ENCODE assay signal across 8 cellular contexts in the genomic region with DNA sequence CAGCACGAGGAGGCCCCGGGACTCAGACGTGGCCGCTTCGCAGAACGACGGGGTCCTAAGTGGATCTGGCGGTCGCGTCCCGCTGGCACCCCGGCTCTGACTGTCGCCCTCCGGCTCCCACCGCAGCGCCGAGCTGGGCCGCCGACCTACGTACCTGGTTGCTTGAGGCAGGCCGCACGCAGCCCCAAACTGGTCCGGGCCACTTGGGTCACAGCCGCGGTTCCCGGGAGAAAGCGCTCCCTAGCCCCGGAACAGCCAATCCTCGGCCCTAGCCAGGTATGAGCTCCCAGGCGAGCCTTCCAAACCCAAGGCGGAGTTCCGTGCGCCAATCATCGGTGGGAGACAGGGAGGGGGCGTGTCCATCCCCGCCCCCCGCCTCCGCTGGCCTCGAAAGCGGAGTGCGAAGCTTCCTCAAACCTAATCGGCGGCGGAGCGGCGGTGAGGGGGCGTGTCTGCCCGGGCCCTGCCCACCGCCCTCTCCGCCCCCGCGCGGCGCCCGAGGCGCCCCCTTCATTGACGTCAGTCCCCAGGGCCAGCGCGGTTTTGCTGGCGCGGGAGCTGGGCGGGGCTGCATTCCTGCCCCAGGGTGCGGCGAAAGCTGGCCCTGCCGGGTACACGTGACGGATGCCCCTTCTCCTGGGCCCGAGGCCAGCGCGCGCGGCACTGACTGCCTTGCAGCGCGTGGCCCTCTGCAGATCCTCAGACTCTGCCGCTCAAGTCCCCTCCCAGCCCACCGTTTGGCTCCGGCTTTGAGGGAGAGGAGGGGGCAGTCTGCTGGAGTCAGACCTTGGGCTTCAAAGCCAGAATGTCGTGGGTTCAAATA. TPM values are rescaled to one million over a fixed set of nuclear protein-coding genes. Genes with fewer than 3 reads are reported as not detected.
DNase-seq lines count a peak whose midpoint lies in the region; ATAC-seq and TF ChIP-seq lines count a peak whose summit lies in the region.

Gene AVPI1 (minus strand): TSS at position 280 of the 823 bp plus-strand sequence. CDS start 7,336 bp downstream, outside the sequence.

- CTCF ChIA-PET in PC-3 (lab: Charles Lee): interaction anchor here (0.7 to 1.5 kb wide), 5 partner anchors 9 to 40 kb away, joined by 3 to 9 read pairs (median 6); partner anchors contain the start of gene MARVELD1

- H3K9me2 ChIP-seq in PC-3 (replicated peaks; ENCODE audit: low read length): no peaks in the 10 kb centered on the region

- peak; percentile 100 for DNase-seq in DMS53 (lab: John Stamatoyannopoulos, UW)
- peak; percentile 91 for DNase-seq in Jurkat, Clone E6-1 (ENCODE audit: low read depth, low spot score)
- DNase-seq in PC-3: peak; percentile 97
- DNase-seq in activated T-cell treated with anti-CD3 and anti-CD28 coated beads, Interleukin-2, amount 50 U/mL, for 24 hours: peak; percentile 96
- peak; percentile 96 for DNase-seq in stimulated activated CD8-positive, alpha-beta memory T cell treated with anti-CD3 and anti-CD28 coated beads, Interleukin-4, amount 100 ng/mL, for 48 hours

- no TSS peak for BruUV-seq in PC-3 (replicated peaks; lab: Mats Ljungman, UMichigan)

- no peak for TF ChIP-seq CTCF in PC-3 (conservative IDR thresholded peaks at IDR 0.05; ENCODE audit: low read depth, low read length)

- no peaks in the 10 kb centered on the region for H3F3A ChIP-seq in PC-3 (ENCODE audit: low read length, unreplicated experiment)

- no peaks in the 10 kb centered on the region for H3K27me3 Mint-ChIP-seq in activated T-cell treated with anti-CD3 and anti-CD28 coated beads, Interleukin-2, amount 50 U/mL, for 24 hours

- peak within 1 kb of the TSS; percentile 78 for H3K4me3 ChIP-seq in Jurkat, Clone E6-1 (ENCODE audit: low read length)
- H3K4me3 ChIP-seq in PC-3 (ENCODE audit: low read length) (peak within 1 kb of the TSS; percentile 92), esophagus (ENCODE audit: low read depth in 1 of 2, low read length in 2 of 2) (peak within 1 kb of the TSS; percentile 57 to 85), mucosa of stomach (ENCODE audit: low read length) (peak within 1 kb of the TSS; percentile 80)

- H3K9ac ChIP-seq in PC-3 (ENCODE audit: low read length): peak within 1 kb of the TSS; percentile 86
- peak within 1 kb of the TSS; percentile 91 for H3K9ac ChIP-seq in mucosa of stomach (ENCODE audit: low read length)

- POLR2A ChIA-PET in PC-3 (lab: Charles Lee; ENCODE audit: unreplicated experiment): interaction anchor here (0.6 to 1.3 kb wide), 6 partner anchors 40 to 428 kb away, joined by 3 to 36 read pairs (median 6); partner anchors contain the start of gene ZFYVE27

- no peaks in the 10 kb centered on the region for H3K36me3 ChIP-seq in PC-3 (ENCODE audit: low read depth, low read length)
- H3K36me3 ChIP-seq in esophagus (ENCODE audit: control insufficient read depth in 2 of 2, insufficient read depth in 2 of 2, low read length in 1 of 2): no peaks in the 10 kb centered on the region
- H3K36me3 ChIP-seq in mucosa of stomach (ENCODE audit: control insufficient read depth, insufficient read depth, low read length): no peaks in the 10 kb centered on the region

- no peaks in the 10 kb centered on the region for H3K27me3 ChIP-seq in PC-3 (ENCODE audit: low read length)
- no peaks in the 10 kb centered on the region for H3K27me3 ChIP-seq in esophagus (ENCODE audit: control insufficient read depth in 1 of 2, insufficient read depth in 2 of 2, low read length in 2 of 2)
- H3K27me3 ChIP-seq in mucosa of stomach (ENCODE audit: control insufficient read depth, insufficient read depth, low read length): no peaks in the 10 kb centered on the region

- WGBS in esophagus, 2 donors: 0 to 1% methylated on average over 72 to 78 of the region's 78 CpGs

- H3K36me3 Mint-ChIP-seq in activated T-cell treated with anti-CD3 and anti-CD28 coated beads, Interleukin-2, amount 50 U/mL, for 24 hours (ENCODE audit: low read depth): no peaks in the 10 kb centered on the region

- intact Hi-C loops in PC-3 (cut with micrococcal nuclease): loop anchor here (2.0 to 5.0 kb wide), 2 partner anchors 40 kb away; no protein-coding TSS in a partner anchor

- H2AFZ ChIP-seq in PC-3 (ENCODE audit: low read length): peak within 1 kb of the TSS; percentile 56; the same call in 1 of the 2 replicates

- no peaks in the 10 kb centered on the region for H3K9me3 Mint-ChIP-seq in activated T-cell treated with anti-CD3 and anti-CD28 coated beads, Interleukin-2, amount 50 U/mL, for 24 hours

- peak within 1 kb of the TSS; percentile 82 for H3K27ac Mint-ChIP-seq in activated T-cell treated with anti-CD3 and anti-CD28 coated beads, Interleukin-2, amount 50 U/mL, for 24 hours

- peaks cover 25% of the 10 kb centered on the region for H3K4me1 Mint-ChIP-seq in activated T-cell treated with anti-CD3 and anti-CD28 coated beads, Interleukin-2, amount 50 U/mL, for 24 hours (ENCODE audit: low read depth)

- H3K4me1 ChIP-seq in PC-3 (ENCODE audit: insufficient read depth, low read length): peaks cover 59% of the 10 kb centered on the region
- H3K4me1 ChIP-seq in esophagus (ENCODE audit: control insufficient read depth in 2 of 2, insufficient read depth in 2 of 2, low read length in 1 of 2): peaks cover 4 to 12% of the 10 kb centered on the region in 2 donors
- H3K4me1 ChIP-seq in mucosa of stomach (ENCODE audit: control insufficient read depth, insufficient read depth, low read length): peaks cover 47% of the 10 kb centered on the region

- peak within 1 kb of the TSS; percentile 79 for H3K4me3 Mint-ChIP-seq in activated T-cell treated with anti-CD3 and anti-CD28 coated beads, Interleukin-2, amount 50 U/mL, for 24 hours

- ATAC-seq in GM21717 (IDR thresholded peaks at IDR 0.05; ENCODE audit: unreplicated experiment): peak; percentile 90
- ATAC-seq in PC-3: peak; percentile 84

- peak within 1 kb of the TSS; percentile 92 for H3K4me2 ChIP-seq in PC-3 (ENCODE audit: low read length)

- H3K27ac ChIP-seq in PC-3 (ENCODE audit: low read length): peak within 1 kb of the TSS; percentile 69
- peak within 1 kb of the TSS; percentile 90 to 98 for H3K27ac ChIP-seq in esophagus (ENCODE audit: low read depth in 2 of 2, low read length in 1 of 2)

- peaks cover 28% of the 10 kb centered on the region for H4K20me1 ChIP-seq in PC-3 (ENCODE audit: low read length)

- H3K9me3 ChIP-seq in PC-3 (ENCODE audit: low read length) (no peaks in the 10 kb centered on the region), esophagus (ENCODE audit: control insufficient read depth in 2 of 2, insufficient read depth in 1 of 2, low read depth in 1 of 2, low read length in 1 of 2) (no peaks in the 10 kb centered on the region), mucosa of stomach (ENCODE audit: control insufficient read depth, low read length) (no peaks in the 10 kb centered on the region)

- peaks cover 43% of the 10 kb centered on the region for H3K79me2 ChIP-seq in PC-3 (ENCODE audit: low read length)

RNA-seq across cellular contexts. Expression of gene AVPI1, which starts in this region (rescaled TPM):
- polyA plus RNA-seq in Jurkat, Clone E6-1 (2012; ENCODE audit: insufficient read depth, insufficient read length): 5.4 TPM
- 40.7 and 44.5 TPM in 2 replicates for total RNA-seq in PC-3 (2014; rRNA removed)
- polyA plus RNA-seq in esophagus: 10 to 100 TPM in 1 of 2 donors, 1 to 10 TPM in 1; 9.8 to 15.3 TPM

Comparison
In these comparisons a context has a peak if more than half of its experiments do, and no peak if none do; other contexts are left out.
1. Peak in every context shown above with its lines: DNase-seq, ATAC-seq, H3K4me3 ChIP-seq and H3K27ac ChIP-seq.